Comparison of ENCODE assay signal across 8 cellular contexts in the genomic region with DNA sequence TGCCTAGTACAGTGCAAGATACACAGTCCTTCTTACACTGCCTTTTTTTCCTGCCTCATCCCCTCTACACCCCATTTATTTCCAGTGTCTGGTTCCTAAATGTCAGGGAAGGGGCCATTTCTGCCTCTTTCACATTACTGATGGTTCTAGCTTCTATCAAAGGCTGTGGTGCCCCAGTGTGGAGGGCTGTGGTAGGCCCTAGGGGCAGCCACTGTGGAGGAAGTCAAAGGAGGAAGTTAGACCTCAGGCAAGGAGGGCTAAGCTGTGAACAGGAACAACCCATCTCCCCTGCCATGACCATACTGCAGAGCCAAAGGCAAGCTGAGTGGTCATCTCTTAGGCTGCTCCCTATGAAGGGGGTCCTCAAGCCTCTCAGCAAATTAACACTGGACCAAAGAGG.
DNase-seq lines count a peak whose midpoint lies in the region; ATAC-seq, FAIRE-seq and TF ChIP-seq lines count a peak whose summit lies in the region.

No MANE protein-coding gene starts in this region.

- peaks cover 2% of the 10 kb centered on the region for H3K27me3 Mint-ChIP-seq in activated T-cell treated with anti-CD3 and anti-CD28 coated beads, Interleukin-2, amount 50 U/mL, for 72 hours (ENCODE audit: low read depth)
- H3K27me3 Mint-ChIP-seq in GM23338 (ENCODE audit: insufficient read depth, low read depth, poor library complexity), result peaks cover 7% of the 10 kb centered on the region

- TF ChIP-seq CTCF in mucosa of descending colon (IDR thresholded peaks at IDR 0.05) (no peak), breast epithelium (IDR thresholded peaks at IDR 0.05) (no peak), GM23338 (conservative IDR thresholded peaks at IDR 0.05; ENCODE audit: low read depth in 2 of 2) (peak in 1 of 2 experiments; percentile 16; a peak in 1 of 4 replicates)

- H3K36me3 ChIP-seq in mucosa of descending colon (ENCODE audit: low read depth), result no peaks in the 10 kb centered on the region
- no peaks in the 10 kb centered on the region for H3K36me3 ChIP-seq in breast epithelium
- no peaks in the 10 kb centered on the region for H3K36me3 ChIP-seq in GM23338 (ENCODE audit: insufficient read depth)

- no peak overlapping the region for H3K4me3 Mint-ChIP-seq in activated T-cell treated with anti-CD3 and anti-CD28 coated beads, Interleukin-2, amount 50 U/mL, for 72 hours
- H3K4me3 Mint-ChIP-seq in GM23338, result no peak overlapping the region

- ATAC-seq in activated T-cell treated with anti-CD3 and anti-CD28 coated beads, Interleukin-2, amount 50 U/mL, for 72 hours (replicated peaks in 1 of 2), result peak; percentile 53 to 56
- ATAC-seq in mucosa of descending colon (peak; percentile 86), GM23338 (no peak)

- no peaks in the 10 kb centered on the region; the same call in 1 of the 2 replicates for H4K20me1 ChIP-seq in GM23338 (replicated peaks; ENCODE audit: insufficient read depth)

- H3K4me2 ChIP-seq in GM23338, result no peak overlapping the region

- H3K27me3 ChIP-seq in breast epithelium, result no peaks in the 10 kb centered on the region
- no peaks in the 10 kb centered on the region for H3K27me3 ChIP-seq in GM23338 (ENCODE audit: insufficient read depth)

- no peaks in the 10 kb centered on the region for H3K9me3 Mint-ChIP-seq in activated T-cell treated with anti-CD3 and anti-CD28 coated beads, Interleukin-2, amount 50 U/mL, for 72 hours
- H3K9me3 Mint-ChIP-seq in GM23338, result no peaks in the 10 kb centered on the region; the same call in 2 of the 3 replicates

- H3K4me1 ChIP-seq in mucosa of descending colon (ENCODE audit: low read depth) (no peaks in the 10 kb centered on the region), breast epithelium (no peaks in the 10 kb centered on the region), GM23338 (ENCODE audit: insufficient read depth) (no peaks in the 10 kb centered on the region)

- no peak overlapping the region for H2AFZ ChIP-seq in GM23338

- no peaks in the 10 kb centered on the region for H3K9me3 ChIP-seq in mucosa of descending colon
- H3K9me3 ChIP-seq in breast epithelium, result no peaks in the 10 kb centered on the region

- peak overlapping the region; percentile 44 for H3K27ac Mint-ChIP-seq in activated T-cell treated with anti-CD3 and anti-CD28 coated beads, Interleukin-2, amount 50 U/mL, for 72 hours
- no peak overlapping the region for H3K27ac Mint-ChIP-seq in GM23338

- H3K9me2 ChIP-seq in GM23338 (ENCODE audit: insufficient read depth), result no peaks in the 10 kb centered on the region

- H3K4me3 ChIP-seq in mucosa of descending colon (no peak overlapping the region), breast epithelium (no peak overlapping the region), GM23338 (no peak overlapping the region)

- H3K79me2 ChIP-seq in GM23338 (replicated peaks; ENCODE audit: insufficient read depth), result no peaks in the 10 kb centered on the region

- DNase-seq in activated T-cell treated with anti-CD3 and anti-CD28 coated beads, Interleukin-2, amount 50 U/mL, for 1 hour, result peak; percentile 46
- DNase-seq in activated T-cell treated with anti-CD3 and anti-CD28 coated beads for 4 hours (no peak), HT-29 (ENCODE audit: low spot score) (peak; percentile 17), mucosa of descending colon (peak in 2 of 3 donors; percentile 41 to 42), breast epithelium (ENCODE audit: low spot score in 2 of 2) (no peak), urothelium cell line (ENCODE audit: low spot score) (no peak), GM23338 (ENCODE audit: low spot score) (no peak)
- DNase-seq in activated T-cell treated with anti-CD3 and anti-CD28 coated beads, Interleukin-2, amount 50 U/mL, for 72 hours, result peak; percentile 32 to 33

- no peak for FAIRE-seq in urothelium cell line (lab: Jason Lieb, UNC)

- H3K4me1 Mint-ChIP-seq in activated T-cell treated with anti-CD3 and anti-CD28 coated beads, Interleukin-2, amount 50 U/mL, for 72 hours (ENCODE audit: low read depth), result peaks cover 44% of the 10 kb centered on the region
- peaks cover 6% of the 10 kb centered on the region for H3K4me1 Mint-ChIP-seq in GM23338

- no peak for TF ChIP-seq POLR2A in breast epithelium (IDR thresholded peaks at IDR 0.05)

- peaks cover 0 to 2% of the 10 kb centered on the region in 2 donors for H3K36me3 Mint-ChIP-seq in activated T-cell treated with anti-CD3 and anti-CD28 coated beads, Interleukin-2, amount 50 U/mL, for 72 hours (ENCODE audit: insufficient read depth in 2 of 2)
- H3K36me3 Mint-ChIP-seq in GM23338 (ENCODE audit: low read depth), result no peaks in the 10 kb centered on the region

- no peak overlapping the region for H3K27ac ChIP-seq in breast epithelium
- no peak overlapping the region for H3K27ac ChIP-seq in GM23338 (ENCODE audit: low read depth)

- H3F3A ChIP-seq in GM23338 (replicated peaks; ENCODE audit: low read depth), result no peaks in the 10 kb centered on the region

- intact Hi-C loops in mucosa of descending colon (cut with DNase I, micrococcal nuclease) (no loop called here), breast epithelium (cut with DNase I; ENCODE audit: low total_unique reads) (no loop called here)

TF ChIP-seq in GM23338, 12 proteins besides CTCF, POLR2A, EP300 and RAD21:
- TF ChIP-seq, protein P1, sequence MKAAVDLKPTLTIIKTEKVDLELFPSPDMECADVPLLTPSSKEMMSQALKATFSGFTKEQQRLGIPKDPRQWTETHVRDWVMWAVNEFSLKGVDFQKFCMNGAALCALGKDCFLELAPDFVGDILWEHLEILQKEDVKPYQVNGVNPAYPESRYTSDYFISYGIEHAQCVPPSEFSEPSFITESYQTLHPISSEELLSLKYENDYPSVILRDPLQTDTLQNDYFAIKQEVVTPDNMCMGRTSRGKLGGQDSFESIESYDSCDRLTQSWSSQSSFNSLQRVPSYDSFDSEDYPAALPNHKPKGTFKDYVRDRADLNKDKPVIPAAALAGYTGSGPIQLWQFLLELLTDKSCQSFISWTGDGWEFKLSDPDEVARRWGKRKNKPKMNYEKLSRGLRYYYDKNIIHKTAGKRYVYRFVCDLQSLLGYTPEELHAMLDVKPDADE (IDR thresholded peaks at IDR 0.05), result no peak
- TF ChIP-seq ZNF114 (CRISPR knock-in tag; IDR thresholded peaks at IDR 0.05) (no peak), NANOG (IDR thresholded peaks at IDR 0.05; ENCODE audit: borderline replicate concordance) (no peak), POLR2AphosphoS5 (IDR thresholded peaks at IDR 0.05; ENCODE audit: low read depth) (no peak)
- TF ChIP-seq, protein P2, sequence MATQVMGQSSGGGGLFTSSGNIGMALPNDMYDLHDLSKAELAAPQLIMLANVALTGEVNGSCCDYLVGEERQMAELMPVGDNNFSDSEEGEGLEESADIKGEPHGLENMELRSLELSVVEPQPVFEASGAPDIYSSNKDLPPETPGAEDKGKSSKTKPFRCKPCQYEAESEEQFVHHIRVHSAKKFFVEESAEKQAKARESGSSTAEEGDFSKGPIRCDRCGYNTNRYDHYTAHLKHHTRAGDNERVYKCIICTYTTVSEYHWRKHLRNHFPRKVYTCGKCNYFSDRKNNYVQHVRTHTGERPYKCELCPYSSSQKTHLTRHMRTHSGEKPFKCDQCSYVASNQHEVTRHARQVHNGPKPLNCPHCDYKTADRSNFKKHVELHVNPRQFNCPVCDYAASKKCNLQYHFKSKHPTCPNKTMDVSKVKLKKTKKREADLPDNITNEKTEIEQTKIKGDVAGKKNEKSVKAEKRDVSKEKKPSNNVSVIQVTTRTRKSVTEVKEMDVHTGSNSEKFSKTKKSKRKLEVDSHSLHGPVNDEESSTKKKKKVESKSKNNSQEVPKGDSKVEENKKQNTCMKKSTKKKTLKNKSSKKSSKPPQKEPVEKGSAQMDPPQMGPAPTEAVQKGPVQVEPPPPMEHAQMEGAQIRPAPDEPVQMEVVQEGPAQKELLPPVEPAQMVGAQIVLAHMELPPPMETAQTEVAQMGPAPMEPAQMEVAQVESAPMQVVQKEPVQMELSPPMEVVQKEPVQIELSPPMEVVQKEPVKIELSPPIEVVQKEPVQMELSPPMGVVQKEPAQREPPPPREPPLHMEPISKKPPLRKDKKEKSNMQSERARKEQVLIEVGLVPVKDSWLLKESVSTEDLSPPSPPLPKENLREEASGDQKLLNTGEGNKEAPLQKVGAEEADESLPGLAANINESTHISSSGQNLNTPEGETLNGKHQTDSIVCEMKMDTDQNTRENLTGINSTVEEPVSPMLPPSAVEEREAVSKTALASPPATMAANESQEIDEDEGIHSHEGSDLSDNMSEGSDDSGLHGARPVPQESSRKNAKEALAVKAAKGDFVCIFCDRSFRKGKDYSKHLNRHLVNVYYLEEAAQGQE (IDR thresholded peaks at IDR 0.05; ENCODE audit: unreplicated experiment), result no peak

Comparison
In these comparisons a context has a peak if more than half of its experiments do, and no peak if none do; other contexts are left out.
1. DNase-seq: peak in activated T-cell treated with anti-CD3 and anti-CD28 coated beads, Interleukin-2, amount 50 U/mL, for 1 hour (single experiment), HT-29 (single experiment), activated T-cell treated with anti-CD3 and anti-CD28 coated beads, Interleukin-2, amount 50 U/mL, for 72 hours (2 of 2) and mucosa of descending colon (2 of 3); none in activated T-cell treated with anti-CD3 and anti-CD28 coated beads for 4 hours (single experiment), breast epithelium (0 of 2), urothelium cell line (single experiment) and GM23338 (single experiment).